10 cellular contexts compared by ENCODE assay signal in genomic region chr3:123344175-123344908, GRCh38.
DNase-seq lines count a peak whose midpoint lies in the region; ATAC-seq, FAIRE-seq and TF ChIP-seq lines count a peak whose summit lies in the region.
"Had no signal": no experiment of that assay in that cellular context is flagged by ENCODE, and none has a peak within 500 bp of the region (broad histone marks: within the 10 kb centered on the region; RNA-seq: fewer than 3 reads in every experiment).

No MANE protein-coding gene starts in this region.

- DNase-seq in AG09309 (ENCODE audit: low read depth), result peak; percentile 4
- DNase-seq in HS-5 (ENCODE audit: low read depth), result peak; percentile 8
- peak in 1 of 4 experiments; percentile 20 for DNase-seq in K562 (ENCODE audit: extremely low read depth in 1 of 4, low spot score in 3 of 4)
- DNase-seq in mesenchymal stem cell, result peak; percentile 64
- no peak for DNase-seq in NCI-H345 treated with DMSO at 0.1 percent for 48 hours (lab: John Stamatoyannopoulos, UW; ENCODE audit: unreplicated experiment)
- no peak for DNase-seq in NCI-H82 (lab: John Stamatoyannopoulos, UW)
- no peak for DNase-seq in activated CD8-positive, alpha-beta memory T cell treated with anti-CD3 and anti-CD28 coated beads, Interleukin-2, amount 50 U/mL, for 48 hours
- DNase-seq: effector memory CD4-positive, alpha-beta T cell had no signal

- H2BK15ac ChIP-seq in mesenchymal stem cell (ENCODE audit: low read depth, poor library complexity, severe bottlenecking), result no peak overlapping the region

- H4K8ac ChIP-seq in mesenchymal stem cell (ENCODE audit: low read length), result no peak overlapping the region

- ATAC-seq in K562 (0 out of 3 replicates have a peak, but pooled peaks have one; percentile 26), HG02884 (IDR thresholded peaks at IDR 0.05; ENCODE audit: unreplicated experiment) (no peak)
- ATAC-seq: naive thymus-derived CD8-positive, alpha-beta T cell had no signal

- no peak for TF ChIP-seq EP300 in K562 (IDR thresholded peaks at IDR 0.05; ENCODE audit: low read length)

- CTCF ChIA-PET in K562 (lab: Yijun Ruan, JAX; ENCODE audit: low intra/inter-chr PET ratio), result no interaction called here

- no peak for FAIRE-seq in K562 (lab: Jason Lieb, UNC)

- H3K27me3 ChIP-seq in K562 (ENCODE audit: control insufficient read depth in 2 of 2, insufficient read depth in 2 of 2, low read length in 2 of 2) (peaks cover 0 to 29% of the 10 kb centered on the region in 2 experiments; a peak in 2 of 5 replicates), mesenchymal stem cell (ENCODE audit: control insufficient read depth in 1 of 2, insufficient read depth in 1 of 2, low read length in 2 of 2) (peaks cover 76 to 84% of the 10 kb centered on the region in 2 experiments)

- H3K4ac ChIP-seq in mesenchymal stem cell (ENCODE audit: low read depth in 1 of 2, low read length in 2 of 2), result no peak overlapping the region

- in situ Hi-C loops in K562 (cut with MboI), result no loop called here

- no peaks in the 10 kb centered on the region for H3K9me1 ChIP-seq in K562 (ENCODE audit: control insufficient read depth, insufficient read depth, low read length)

- H2BK5ac ChIP-seq in mesenchymal stem cell (ENCODE audit: low read depth, low read length, poor library complexity, severe bottlenecking), result no peak overlapping the region

- no peak overlapping the region for H3K27ac ChIP-seq in K562 (ENCODE audit: extremely low read depth, low read depth, low read length)
- H3K27ac ChIP-seq in mesenchymal stem cell (ENCODE audit: low read length, poor library complexity, severe bottlenecking), result no peak overlapping the region

- H2AFZ ChIP-seq in K562 (ENCODE audit: low read depth, low read length), result no peak overlapping the region
- H2AFZ ChIP-seq in mesenchymal stem cell (ENCODE audit: low read depth, low read length), result no peak overlapping the region

- no peak overlapping the region for H3K18ac ChIP-seq in mesenchymal stem cell (ENCODE audit: low read depth in 1 of 2, low read length in 2 of 2)

- intact Hi-C loops in K562 (cut with micrococcal nuclease), result no loop called here

- no peak overlapping the region for H2BK12ac ChIP-seq in mesenchymal stem cell (ENCODE audit: low read length in 2 of 2)

- H3K9ac ChIP-seq in K562 (ENCODE audit: insufficient read depth in 1 of 2, low read depth in 2 of 2, low read length in 2 of 2) (no peak overlapping the region), mesenchymal stem cell (ENCODE audit: low read length) (no peak overlapping the region)

- no peak overlapping the region for H3K4me2 ChIP-seq in K562 (ENCODE audit: insufficient read depth, low read length)
- no peak overlapping the region for H3K4me2 ChIP-seq in mesenchymal stem cell (ENCODE audit: low read length, poor library complexity, severe bottlenecking)

- no peak overlapping the region for H2AK5ac ChIP-seq in mesenchymal stem cell (ENCODE audit: low read length, severe bottlenecking)

- H3K4me3 ChIP-seq in AG09309 (ENCODE audit: control insufficient read depth, low read depth, low read length) (no peak overlapping the region), K562 (no peak overlapping the region), mesenchymal stem cell (ENCODE audit: insufficient read depth in 1 of 2, low read depth in 1 of 2, low read length in 2 of 2) (no peak overlapping the region)

- POLR2A ChIA-PET in K562 (lab: Yijun Ruan, JAX), result no interaction called here

- BruUV-seq in K562 (replicated peaks; lab: Mats Ljungman, UMichigan), result no TSS peak

- TF ChIP-seq POLR2A in K562 (conservative IDR thresholded peaks at IDR 0.05), result no peak

- H3K79me2 ChIP-seq in K562 (ENCODE audit: control insufficient read depth, insufficient read depth, low read length), result no peaks in the 10 kb centered on the region

- H3K36me3 ChIP-seq in K562 (ENCODE audit: control insufficient read depth, insufficient read depth, low read length) (no peaks in the 10 kb centered on the region), mesenchymal stem cell (ENCODE audit: control insufficient read depth in 1 of 2, insufficient read depth in 2 of 2, low read depth in 1 of 2, low read length in 2 of 2) (no peaks in the 10 kb centered on the region)

- TF ChIP-seq RAD21 in K562 (CRISPR knock-in tag; conservative IDR thresholded peaks at IDR 0.05 in 1 of 2, IDR thresholded peaks at IDR 0.05 in 1 of 2), result no peak

- WGBS in K562 (ENCODE audit: insufficient coverage, low coverage, missing lambda C conversion rate), result 27% methylated on average over 6 of the region's 6 CpGs
- 72% methylated on average over 5 of the region's 6 CpGs for WGBS in mesenchymal stem cell

- no peak overlapping the region for H3K23ac ChIP-seq in mesenchymal stem cell (ENCODE audit: low read length in 2 of 2)

- no peak overlapping the region for H4K91ac ChIP-seq in mesenchymal stem cell (ENCODE audit: low read length)

- H3K79me1 ChIP-seq in mesenchymal stem cell (replicated peaks; ENCODE audit: low read length, poor library complexity, severe bottlenecking), result no peaks in the 10 kb centered on the region

- H3K14ac ChIP-seq in mesenchymal stem cell (ENCODE audit: low read length in 2 of 2), result no peak overlapping the region

- H4K20me1 ChIP-seq in K562 (replicated peaks; ENCODE audit: control insufficient read depth, insufficient read depth, low read length), result peaks cover 3% of the 10 kb centered on the region; the same call in 1 of the 2 replicates

- H2BK120ac ChIP-seq in mesenchymal stem cell (ENCODE audit: low read depth, low read length), result no peak overlapping the region

- H3K4me1 ChIP-seq in K562 (replicated peaks in 1 of 2; ENCODE audit: control insufficient read depth in 2 of 2, insufficient read depth in 2 of 2, low read length in 2 of 2), result no peaks in the 10 kb centered on the region; a peak in 1 of 5 replicates
- peaks cover 18% of the 10 kb centered on the region for H3K4me1 ChIP-seq in mesenchymal stem cell (ENCODE audit: control insufficient read depth, insufficient read depth, low read depth, low read length)

- TF ChIP-seq CTCF in AG09309 (IDR thresholded peaks at IDR 0.05; ENCODE audit: control insufficient read depth, insufficient read depth, low read depth, low read length, missing control alignments), result no peak
- no peak for TF ChIP-seq CTCF in K562 (IDR thresholded peaks at IDR 0.05 in 2 of 3, conservative IDR thresholded peaks at IDR 0.05 in 1 of 3; ENCODE audit: insufficient read depth in 2 of 3, low read depth in 1 of 3, low read length in 3 of 3)

- H3K9me3 ChIP-seq in K562 (replicated peaks; ENCODE audit: control insufficient read depth, insufficient read depth, low read depth, low read length) (no peaks in the 10 kb centered on the region), mesenchymal stem cell (ENCODE audit: control insufficient read depth, low read length) (no peaks in the 10 kb centered on the region)

TF ChIP-seq in K562, 482 proteins besides CTCF, POLR2A, EP300 and RAD21 (continues in another document):
- no peak for TF ChIP-seq ZBTB49 (CRISPR knock-in tag; IDR thresholded peaks at IDR 0.05; ENCODE audit: borderline replicate concordance)
- TF ChIP-seq FOSL1 (tag; conservative IDR thresholded peaks at IDR 0.05), result peak; percentile 58
- TF ChIP-seq KLF16 (IDR thresholded peaks at IDR 0.05), result no peak
- no peak for TF ChIP-seq SUPT5H (IDR thresholded peaks at IDR 0.05)
- TF ChIP-seq RBM17 (IDR thresholded peaks at IDR 0.05; ENCODE audit: borderline replicate concordance, low read depth, low read length), result no peak
- peak; percentile 76 for TF ChIP-seq PKNOX1 (IDR thresholded peaks at IDR 0.05)

Comparison
In these comparisons a context has a peak if more than half of its experiments do, and no peak if none do; other contexts are left out.
1. DNase-seq: peak in AG09309 (single experiment), HS-5 (single experiment) and mesenchymal stem cell (single experiment); none in NCI-H345 treated with DMSO at 0.1 percent for 48 hours (single experiment), NCI-H82 (single experiment) and activated CD8-positive, alpha-beta memory T cell treated with anti-CD3 and anti-CD28 coated beads, Interleukin-2, amount 50 U/mL, for 48 hours (single experiment).